ENCODE assay signal across 23 cellular contexts in genomic region chr5:94740328-94740727, GRCh38.
DNase-seq lines count a peak whose midpoint lies in the region; ATAC-seq, FAIRE-seq and TF ChIP-seq lines count a peak whose summit lies in the region.
"Had no signal": no experiment of that assay in that cellular context is flagged by ENCODE, and none has a peak within 500 bp of the region (broad histone marks: within the 10 kb centered on the region; RNA-seq: fewer than 3 reads in every experiment).

No MANE protein-coding gene starts in this region.

- H2AFZ ChIP-seq in IMR-90 (replicated peaks; ENCODE audit: low read length, poor library complexity) = no peak overlapping the region
- H2AFZ ChIP-seq in H1 (ENCODE audit: low read length) = no peak overlapping the region

- H4K20me1 ChIP-seq in IMR-90 (ENCODE audit: insufficient read depth, low read length) (no peaks in the 10 kb centered on the region), H1 (replicated peaks in 1 of 2; ENCODE audit: control insufficient read depth in 1 of 2, insufficient read depth in 2 of 2, low read length in 2 of 2) (no peaks in the 10 kb centered on the region)

- H3K23me2 ChIP-seq in H1 (ENCODE audit: low read depth, low read length) = no peaks in the 10 kb centered on the region

- FAIRE-seq in A549 (lab: Jason Lieb, UNC) = no peak
- FAIRE-seq in H1 (lab: Jason Lieb, UNC) = no peak

- peaks cover 10% of the 10 kb centered on the region for H3K4me1 Mint-ChIP-seq in endodermal cell
- H3K4me1 Mint-ChIP-seq: CD4-positive, CD25-positive, alpha-beta regulatory T cell; CD8-positive, alpha-beta memory T cell had no signal

- no peaks in the 10 kb centered on the region for H3K27me3 Mint-ChIP-seq in endodermal cell (ENCODE audit: insufficient read depth)
- H3K27me3 Mint-ChIP-seq: CD4-positive, CD25-positive, alpha-beta regulatory T cell had no signal

- H3K36me3 ChIP-seq in IMR-90 (ENCODE audit: control insufficient read depth, insufficient read depth, low read length) = no peaks in the 10 kb centered on the region
- no peaks in the 10 kb centered on the region for H3K36me3 ChIP-seq in H1 (ENCODE audit: control insufficient read depth in 2 of 4, insufficient read depth in 4 of 4, low read length in 3 of 4)
- H3K36me3 ChIP-seq in endodermal cell (ENCODE audit: control insufficient read depth, insufficient read depth, low read length) = no peaks in the 10 kb centered on the region
- no peaks in the 10 kb centered on the region for H3K36me3 ChIP-seq in heart right ventricle
- H3K36me3 ChIP-seq: BE2C had no signal

- TF ChIP-seq RAD21 in A549 (conservative IDR thresholded peaks at IDR 0.05 in 1 of 2, IDR thresholded peaks at IDR 0.05 in 1 of 2) = no peak
- TF ChIP-seq RAD21 in IMR-90 (IDR thresholded peaks at IDR 0.05; ENCODE audit: low read length) = no peak
- no peak for TF ChIP-seq RAD21 in H1 (IDR thresholded peaks at IDR 0.05 in 1 of 2, conservative IDR thresholded peaks at IDR 0.05 in 1 of 2; ENCODE audit: low read depth in 2 of 2, low read length in 2 of 2)

- BruUV-seq in IMR-90 (replicated peaks; lab: Mats Ljungman, UMichigan) = no TSS peak

- in situ Hi-C loops in IMR-90 (cut with MboI; ENCODE audit: low sequenced_read_pairs) = no loop called here

- no peaks in the 10 kb centered on the region for H3K9me1 ChIP-seq in IMR-90 (ENCODE audit: insufficient read depth, low read length)

- H2BK12ac ChIP-seq in H1 (ENCODE audit: low read depth, low read length) = no peak overlapping the region

- no peak for TF ChIP-seq POLR2A in A549 (IDR thresholded peaks at IDR 0.05; ENCODE audit: low read length)
- TF ChIP-seq POLR2A in IMR-90 (IDR thresholded peaks at IDR 0.05; ENCODE audit: low read depth, low read length) = no peak
- TF ChIP-seq POLR2A in H1 (IDR thresholded peaks at IDR 0.05; ENCODE audit: control extremely low read depth in 1 of 2, low read depth in 2 of 2, low read length in 2 of 2) = no peak
- no peak for TF ChIP-seq POLR2A in GM18505 (IDR thresholded peaks at IDR 0.05; ENCODE audit: borderline replicate concordance, extremely low read depth, insufficient read depth, insufficient read length)

- H3K9me3 Mint-ChIP-seq in endodermal cell = no peaks in the 10 kb centered on the region
- H3K9me3 Mint-ChIP-seq: CD4-positive, CD25-positive, alpha-beta regulatory T cell; CD8-positive, alpha-beta memory T cell; HFFc6 had no signal

- POLR2A ChIA-PET in A549 (lab: Yijun Ruan, JAX) (no interaction called here), IMR-90 (lab: Charles Lee; ENCODE audit: unreplicated experiment) (no interaction called here), H1 (lab: Charles Lee; ENCODE audit: partially characterized antibody) (no interaction called here)

- H3K4me3 ChIP-seq in A549 (no peak overlapping the region), IMR-90 (ENCODE audit: insufficient read depth, low read depth, low read length) (no peak overlapping the region), H1 (ENCODE audit: extremely low read depth in 1 of 4, insufficient read depth in 2 of 4, low read depth in 3 of 4, low read length in 4 of 4) (no peak overlapping the region), endodermal cell (ENCODE audit: low read length) (no peak overlapping the region), heart right ventricle (no peak overlapping the region)

- H2BK120ac ChIP-seq in IMR-90 (ENCODE audit: low read depth, low read length) = no peak overlapping the region
- H2BK120ac ChIP-seq in H1 (replicated peaks; ENCODE audit: low read depth, low read length) = no peak overlapping the region

- dilution Hi-C loops in IMR-90 (cut with HindIII; ENCODE audit: low sequenced_read_pairs, unreplicated experiment) = no loop called here

- DNase-seq in DMS 273 (lab: John Stamatoyannopoulos, UW; ENCODE audit: unreplicated experiment) (peak; percentile 5), DMS 273 treated with DMSO at 0.1 percent for 48 hours (lab: John Stamatoyannopoulos, UW) (no peak), A549 (ENCODE audit: low read depth in 1 of 2, low spot score in 1 of 2) (no peak), IMR-90 (no peak), H1 (ENCODE audit: low read depth in 1 of 2, low spot score in 2 of 2) (no peak), endodermal cell (no peak), heart right ventricle (no peak)
- DNase-seq: ACHN; BE2C; C1 segment of cervical spinal cord; CD4-positive, CD25-positive, alpha-beta regulatory T cell; CD8-positive, alpha-beta memory T cell; COR-L47; DMS153; DMS79 treated with DMSO at 0.1 percent for 48 hours; GF-D8; H7; HFFc6 had no signal

- H3K9me3 ChIP-seq in A549 = no peaks in the 10 kb centered on the region
- H3K9me3 ChIP-seq in IMR-90 (ENCODE audit: control insufficient read depth, insufficient read depth, low read length) = no peaks in the 10 kb centered on the region
- H3K9me3 ChIP-seq in H1 (ENCODE audit: insufficient read depth in 2 of 2, low read depth in 1 of 2, low read length in 1 of 2) = no peaks in the 10 kb centered on the region
- no peaks in the 10 kb centered on the region for H3K9me3 ChIP-seq in endodermal cell (ENCODE audit: control insufficient read depth, low read length)
- H3K9me3 ChIP-seq in heart right ventricle = no peaks in the 10 kb centered on the region
- H3K9me3 ChIP-seq: BE2C had no signal

- TF ChIP-seq CTCF in A549 (IDR thresholded peaks at IDR 0.05) (no peak), IMR-90 (conservative IDR thresholded peaks at IDR 0.05; ENCODE audit: low read depth, low read length) (no peak), H1 (IDR thresholded peaks at IDR 0.05; ENCODE audit: control extremely low read depth in 1 of 3, insufficient read depth in 1 of 3, low read depth in 1 of 3, low read length in 3 of 3) (no peak), endodermal cell (conservative IDR thresholded peaks at IDR 0.05) (no peak), heart right ventricle (IDR thresholded peaks at IDR 0.05) (no peak)

- H3K56ac ChIP-seq in IMR-90 (ENCODE audit: extremely low read depth, insufficient read depth, low read length) = no peak overlapping the region
- no peak overlapping the region for H3K56ac ChIP-seq in H1 (replicated peaks; ENCODE audit: insufficient read length, low read depth, low read length)

- no peak for ATAC-seq in A549
- no peak for ATAC-seq in IMR-90 (ENCODE audit: low read depth)
- no peak for ATAC-seq in GM18505 (IDR thresholded peaks at IDR 0.05; ENCODE audit: unreplicated experiment)
- ATAC-seq in heart right ventricle = no peak
- ATAC-seq: HCT116 had no signal

- no peak overlapping the region for H4K5ac ChIP-seq in IMR-90 (ENCODE audit: low read depth, low read length)
- no peak overlapping the region for H4K5ac ChIP-seq in H1 (ENCODE audit: insufficient read length, low read depth, low read length)

- no peak overlapping the region for H4K8ac ChIP-seq in IMR-90 (ENCODE audit: low read depth in 2 of 2, low read length in 2 of 2)
- H4K8ac ChIP-seq in H1 (ENCODE audit: extremely low read depth, insufficient read depth, low read length) = no peak overlapping the region

- H2BK15ac ChIP-seq in IMR-90 (ENCODE audit: low read depth, low read length) (no peak overlapping the region), H1 (ENCODE audit: low read length) (no peak overlapping the region)

- H3K23ac ChIP-seq in IMR-90 (ENCODE audit: low read depth, low read length) (no peak overlapping the region), H1 (ENCODE audit: insufficient read length) (no peak overlapping the region)

- H2BK20ac ChIP-seq in IMR-90 (ENCODE audit: low read depth, low read length) (no peak overlapping the region), H1 (ENCODE audit: low read length) (no peak overlapping the region)

- 63% methylated on average over 4 of the region's 4 CpGs for WGBS in A549 (ENCODE audit: missing lambda C conversion rate)
- WGBS in IMR-90 (ENCODE audit: extremely low coverage in 2 of 2, insufficient read length in 1 of 2), 2 experiments = no CpG with 5 or more reads among the region's 4 CpGs
- WGBS in H1 (ENCODE audit: extremely low coverage in 1 of 2, insufficient coverage in 1 of 2, insufficient read length in 1 of 2, insufficient replicate concordance in 2 of 2, low coverage in 1 of 2, low lambda C conversion rate in 2 of 2, missing lambda C conversion rate in 1 of 2), 2 experiments = 69% methylated on average over 4 of the region's 4 CpGs; no CpG with 5 or more reads in 1 of the 2 experiments
- 87 to 91% methylated on average over 4 of the region's 4 CpGs for WGBS in endodermal cell (ENCODE audit: insufficient coverage in 1 of 2, insufficient read length in 1 of 2), 2 experiments
- 77 to 79% methylated on average over 4 of the region's 4 CpGs for WGBS in heart right ventricle, 2 donors

- TF ChIP-seq EP300 in A549 (IDR thresholded peaks at IDR 0.05) = no peak
- no peak for TF ChIP-seq EP300 in H1 (IDR thresholded peaks at IDR 0.05; ENCODE audit: borderline replicate concordance in 1 of 2, low read depth in 2 of 2, low read length in 2 of 2)

- H3K79me1 ChIP-seq in IMR-90 (ENCODE audit: low read depth in 1 of 2, low read length in 2 of 2) = no peaks in the 10 kb centered on the region
- no peaks in the 10 kb centered on the region for H3K79me1 ChIP-seq in H1 (ENCODE audit: low read depth, low read length)

- H3K27ac ChIP-seq in A549 = no peak overlapping the region
- no peak overlapping the region for H3K27ac ChIP-seq in IMR-90 (ENCODE audit: insufficient read depth, low read length)
- H3K27ac ChIP-seq in H1 (ENCODE audit: low read depth, low read length) = no peak overlapping the region
- no peak overlapping the region for H3K27ac ChIP-seq in endodermal cell (ENCODE audit: low read depth, low read length)
- no peak overlapping the region for H3K27ac ChIP-seq in heart right ventricle
- H3K27ac ChIP-seq: 22Rv1, HL-60, KMS-11 had no signal

- H2BK5ac ChIP-seq in IMR-90 (ENCODE audit: low read depth, low read length, poor library complexity, severe bottlenecking) (no peak overlapping the region), H1 (ENCODE audit: low read depth, low read length) (no peak overlapping the region)

- H3K9ac ChIP-seq in IMR-90 (ENCODE audit: low read depth, low read length) (no peak overlapping the region), H1 (replicated peaks in 1 of 4; ENCODE audit: extremely low read depth in 1 of 4, low read depth in 3 of 4, low read length in 3 of 4) (peak overlapping the region in 1 of 4 experiments; percentile 34; a peak in 1 of 7 replicates), endodermal cell (ENCODE audit: extremely low read depth, low read length, poor library complexity, severe bottlenecking) (no peak overlapping the region)
- H3K9ac ChIP-seq: KMS-11 had no signal

- H3K36me3 Mint-ChIP-seq in endodermal cell (ENCODE audit: low read depth) = no peaks in the 10 kb centered on the region
- H3K36me3 Mint-ChIP-seq: CD4-positive, CD25-positive, alpha-beta regulatory T cell; CD8-positive, alpha-beta memory T cell had no signal

- H3K14ac ChIP-seq in IMR-90 (replicated peaks; ENCODE audit: low read depth, low read length) = no peak overlapping the region
- no peak overlapping the region for H3K14ac ChIP-seq in H1 (ENCODE audit: insufficient read length)

- H3K4ac ChIP-seq in IMR-90 (ENCODE audit: low read depth, low read length) = no peak overlapping the region
- H3K4ac ChIP-seq in H1 (replicated peaks; ENCODE audit: insufficient read length, low read depth, low read length) = no peak overlapping the region

- no peaks in the 10 kb centered on the region for H3K4me1 ChIP-seq in A549
- H3K4me1 ChIP-seq in IMR-90 (ENCODE audit: control insufficient read depth, insufficient read depth, low read length) = no peaks in the 10 kb centered on the region
- H3K4me1 ChIP-seq in H1 (replicated peaks in 1 of 4; ENCODE audit: control insufficient read depth in 3 of 4, insufficient read depth in 4 of 4, low read length in 3 of 4) = peaks cover 0 to 4% (median 2%) of the 10 kb centered on the region in 4 experiments; a peak in 2 of 7 replicates
- no peaks in the 10 kb centered on the region for H3K4me1 ChIP-seq in endodermal cell (ENCODE audit: control insufficient read depth, insufficient read depth, low read length)
- H3K4me1 ChIP-seq in heart right ventricle = no peaks in the 10 kb centered on the region
- H3K4me1 ChIP-seq: BE2C had no signal

- H4K91ac ChIP-seq in IMR-90 (ENCODE audit: insufficient read depth, low read depth, low read length) (no peak overlapping the region), H1 (replicated peaks; ENCODE audit: insufficient read length, low read length) (no peak overlapping the region)

- H3K4me2 ChIP-seq in A549 (no peak overlapping the region), IMR-90 (ENCODE audit: low read depth, low read length) (no peak overlapping the region), H1 (ENCODE audit: insufficient read depth in 1 of 2, low read depth in 2 of 2, low read length in 2 of 2) (peak overlapping the region in 1 of 2 experiments; percentile 25; a peak in 1 of 4 replicates)
- H3K4me2 ChIP-seq: KMS-11 had no signal

- no peak overlapping the region for H3K27ac Mint-ChIP-seq in endodermal cell
- H3K27ac Mint-ChIP-seq: CD4-positive, CD25-positive, alpha-beta regulatory T cell; CD8-positive, alpha-beta memory T cell; HFFc6 had no signal

- H3K27me3 ChIP-seq in IMR-90 (ENCODE audit: control insufficient read depth, insufficient read depth, low read length) (no peaks in the 10 kb centered on the region), H1 (replicated peaks in 1 of 4; ENCODE audit: control insufficient read depth in 3 of 4, extremely low read depth in 1 of 4, insufficient read depth in 3 of 4, low read length in 3 of 4) (no peaks in the 10 kb centered on the region), endodermal cell (ENCODE audit: control insufficient read depth, insufficient read depth, low read length, poor library complexity, severe bottlenecking) (no peaks in the 10 kb centered on the region), heart right ventricle (no peaks in the 10 kb centered on the region)
- H3K27me3 ChIP-seq: BE2C had no signal

- H3K4me3 Mint-ChIP-seq in endodermal cell = no peak overlapping the region
- H3K4me3 Mint-ChIP-seq: CD4-positive, CD25-positive, alpha-beta regulatory T cell; CD8-positive, alpha-beta memory T cell; HFFc6 had no signal

- no peak overlapping the region for H2AK5ac ChIP-seq in IMR-90 (ENCODE audit: low read depth, low read length)
- no peak overlapping the region for H2AK5ac ChIP-seq in H1 (ENCODE audit: low read depth, low read length)

- H3K18ac ChIP-seq in IMR-90 (ENCODE audit: low read depth, low read length) = no peak overlapping the region
- H3K18ac ChIP-seq in H1 (ENCODE audit: extremely low read depth, low read length) = no peak overlapping the region

- H2AK9ac ChIP-seq in IMR-90 (replicated peaks; ENCODE audit: low read depth, low read length, poor library complexity) = no peak overlapping the region

- intact Hi-C loops in IMR-90 (cut with micrococcal nuclease) = no loop called here
- intact Hi-C loops in heart right ventricle (cut with DNase I) = no loop called here

- H3K79me2 ChIP-seq in H1 (ENCODE audit: control insufficient read depth in 1 of 2, insufficient read depth in 2 of 2, low read length in 2 of 2) = no peaks in the 10 kb centered on the region

- CTCF ChIA-PET in A549 (lab: Yijun Ruan, JAX) (no interaction called here), IMR-90 (lab: Yijun Ruan, JAX) (no interaction called here), H1 (lab: Charles Lee; ENCODE audit: partially characterized antibody) (interaction anchor here (0.6 to 0.8 kb wide), 2 partner anchors 71 to 1411 kb away, joined by 3 read pairs; no protein-coding TSS in a partner anchor)
